ENCODE assay signal across 8 cellular contexts in genomic region chrX:48468693-48469691, GRCh38.
DNase-seq lines count a peak whose midpoint lies in the region; TF ChIP-seq lines count a peak whose summit lies in the region.

No MANE protein-coding gene starts in this region.

- TF ChIP-seq CTCF in retinal pigment epithelial cell (conservative IDR thresholded peaks at IDR 0.05; ENCODE audit: low read depth, low read length) = peak; percentile 21

- DNase-seq in activated gamma-delta T cell treated with Interleukin-2 at 50 U/mL for 16 hours = peak; percentile 29
- DNase-seq in activated gamma-delta T cell (lab: John Stamatoyannopoulos, UW) = no peak
- peak in 3 of 5 experiments; percentile 10 to 54 (median 22) for DNase-seq in T-helper 2 cell
- peak; percentile 2 for DNase-seq in effector CD8-positive, alpha-beta T cell (lab: John Stamatoyannopoulos, UW)
- no peak for DNase-seq in retinal pigment epithelial cell (ENCODE audit: low read depth)
- DNase-seq in NCI-H2171 (lab: John Stamatoyannopoulos, UW) = no peak
- DNase-seq in NCI-H1930 (lab: John Stamatoyannopoulos, UW) = no peak
- no peak for DNase-seq in retina

- no peak overlapping the region for H3K4me3 ChIP-seq in retinal pigment epithelial cell (ENCODE audit: low read length)

Comparison
In these comparisons a context has a peak if more than half of its experiments do, and no peak if none do; other contexts are left out.
1. DNase-seq: peak in activated gamma-delta T cell treated with Interleukin-2 at 50 U/mL for 16 hours (single experiment), T-helper 2 cell (3 of 5) and effector CD8-positive, alpha-beta T cell (single experiment); none in activated gamma-delta T cell (single experiment), retinal pigment epithelial cell (single experiment), NCI-H2171 (single experiment), NCI-H1930 (0 of 2) and retina (single experiment).